Comparison of ENCODE assay signal across 2 cellular contexts in genomic region chr5:157063776-157064430, GRCh38.
TF ChIP-seq lines count a peak whose summit lies in the region.

No MANE protein-coding gene starts in this region.

TF ChIP-seq in HepG2, 621 proteins besides CTCF, POLR2A, EP300 and RAD21 (continues in another document):
- TF ChIP-seq ZNF687 (CRISPR knock-in tag; IDR thresholded peaks at IDR 0.05) (peak; percentile 52; the same call in 1 of the 2 replicates), HDAC1 (CRISPR knock-in tag; IDR thresholded peaks at IDR 0.05) (0 out of 2 replicates have a peak, but pooled peaks have one; percentile 18), TEAD3 (CRISPR knock-in tag; optimal IDR thresholded peaks at IDR 0.05; ENCODE audit: borderline replicate concordance) (peak; percentile 45), ZBTB42 (CRISPR knock-in tag; IDR thresholded peaks at IDR 0.05) (peak; percentile 51; the same call in 1 of the 2 replicates), ZNF292 (CRISPR knock-in tag; IDR thresholded peaks at IDR 0.05; ENCODE audit: borderline replicate concordance, low read depth) (peak; percentile 67; the same call in 1 of the 2 replicates), ZMYM2 (CRISPR knock-in tag; IDR thresholded peaks at IDR 0.05) (peak; percentile 79), MED1 (CRISPR knock-in tag; IDR thresholded peaks at IDR 0.05) (peak; percentile 34; the same call in 1 of the 2 replicates), REPIN1 (CRISPR knock-in tag; IDR thresholded peaks at IDR 0.05; ENCODE audit: borderline replicate concordance, low read depth) (no peak), PAXIP1 (CRISPR knock-in tag; conservative IDR thresholded peaks at IDR 0.05) (peak; percentile 42; the same call in 1 of the 2 replicates), MAX (IDR thresholded peaks at IDR 0.05) (0 out of 2 replicates have a peak, but pooled peaks have one; percentile 50), MEF2D (CRISPR knock-in tag; IDR thresholded peaks at IDR 0.05) (peak; percentile 65; the same call in 1 of the 2 replicates), ZBTB38 (CRISPR knock-in tag; IDR thresholded peaks at IDR 0.05) (peak; percentile 41; the same call in 1 of the 2 replicates), TMF1 (CRISPR knock-in tag; IDR thresholded peaks at IDR 0.05; ENCODE audit: low read depth) (no peak), RARA (CRISPR knock-in tag; IDR thresholded peaks at IDR 0.05) (peak; percentile 61), ARID5B (CRISPR knock-in tag; IDR thresholded peaks at IDR 0.05) (0 out of 2 replicates have a peak, but pooled peaks have one; percentile 19)

TF ChIP-seq in HEK293T, 16 proteins besides CTCF, POLR2A, EP300 and RAD21:
- TF ChIP-seq FOXM1 (IDR thresholded peaks at IDR 0.05; ENCODE audit: borderline replicate concordance) (no peak), ELF4 (IDR thresholded peaks at IDR 0.05) (no peak), FOXK2 (IDR thresholded peaks at IDR 0.05) (no peak), HDGF (IDR thresholded peaks at IDR 0.05; ENCODE audit: borderline replicate concordance) (no peak), ZNF384 (IDR thresholded peaks at IDR 0.05) (no peak), FOXA1 (IDR thresholded peaks at IDR 0.05) (no peak), L3MBTL2 (conservative IDR thresholded peaks at IDR 0.05) (no peak), TARDBP (IDR thresholded peaks at IDR 0.05) (no peak), PKNOX1 (IDR thresholded peaks at IDR 0.05) (no peak), BHLHE40 (IDR thresholded peaks at IDR 0.05; ENCODE audit: borderline replicate concordance) (no peak), SP1 (IDR thresholded peaks at IDR 0.05) (no peak), ARNT (IDR thresholded peaks at IDR 0.05) (no peak), NFRKB (IDR thresholded peaks at IDR 0.05) (no peak), SUZ12 (IDR thresholded peaks at IDR 0.05) (no peak), CTBP1 (IDR thresholded peaks at IDR 0.05; ENCODE audit: borderline replicate concordance) (no peak), LEF1 (IDR thresholded peaks at IDR 0.05; ENCODE audit: borderline replicate concordance) (no peak)
